Comparison of ENCODE assay signal across 9 cellular contexts in genomic region chr13:25375727-25376358, GRCh38. TPM values are rescaled to one million over a fixed set of nuclear protein-coding genes. Genes with fewer than 3 reads are reported as not detected.
A peak's percentile ranks its signal among the peaks of the same experiment; 100 is the strongest.
DNase-seq lines count a peak whose midpoint lies in the region; ATAC-seq and TF ChIP-seq lines count a peak whose summit lies in the region.
"Had no signal": no experiment of that assay in that cellular context is flagged by ENCODE, and none has a peak within 500 bp of the region (broad histone marks: within the 10 kb centered on the region; RNA-seq: fewer than 3 reads in every experiment).

No MANE protein-coding gene starts in this region.

- H3K27me3 Mint-ChIP-seq in progenitor cell of endocrine pancreas: peaks cover 47% of the 10 kb centered on the region

- no peaks in the 10 kb centered on the region for H3K9me3 Mint-ChIP-seq in progenitor cell of endocrine pancreas (ENCODE audit: low read depth)
- H3K9me3 Mint-ChIP-seq: IgD-negative memory B cell had no signal

- no peak overlapping the region for H3K27ac Mint-ChIP-seq in progenitor cell of endocrine pancreas
- H3K27ac Mint-ChIP-seq: IgD-negative memory B cell had no signal

- H3K4me1 Mint-ChIP-seq in progenitor cell of endocrine pancreas (ENCODE audit: low read depth): peaks cover 2% of the 10 kb centered on the region

- H3K36me3 Mint-ChIP-seq in progenitor cell of endocrine pancreas (ENCODE audit: insufficient read depth): no peaks in the 10 kb centered on the region

- DNase-seq in AML-193 (lab: John Stamatoyannopoulos, UW) (peak; percentile 53 to 62), GM12864 (ENCODE audit: low read depth) (no peak), NCI-H146 (lab: John Stamatoyannopoulos, UW) (peak; percentile 40), fibroblast of peridontal ligament (ENCODE audit: extremely low read depth) (peak; percentile 51), progenitor cell of endocrine pancreas (ENCODE audit: low spot score, unreplicated experiment) (peak; percentile 18), amniotic stem cell (lab: John Stamatoyannopoulos, UW) (no peak)

- no peak overlapping the region for H3K4me3 Mint-ChIP-seq in progenitor cell of endocrine pancreas (ENCODE audit: low read depth)

- peak; percentile 59 for TF ChIP-seq CTCF in GM12864 (IDR thresholded peaks at IDR 0.05; ENCODE audit: low read depth, low read length, missing control alignments)
- peak; percentile 82 for TF ChIP-seq CTCF in VCaP (conservative IDR thresholded peaks at IDR 0.05)
- TF ChIP-seq CTCF in progenitor cell of endocrine pancreas (IDR thresholded peaks at IDR 0.05; ENCODE audit: unreplicated experiment): peak; percentile 69

- ATAC-seq in GM18519 (IDR thresholded peaks at IDR 0.05; ENCODE audit: low FRiP score, unreplicated experiment): no peak

- no peak overlapping the region for H3K4me3 ChIP-seq in GM12864 (ENCODE audit: low read depth, low read length)

- no peak overlapping the region for H3K27ac ChIP-seq in VCaP

RNA-seq across cellular contexts. Expression of gene ATP8A2, which starts 4.1 kb away (rescaled TPM):
- total RNA-seq in progenitor cell of endocrine pancreas: 0.38 and 0.49 TPM in 2 replicates

Comparison
In these comparisons a context has a peak if more than half of its experiments do, and no peak if none do; other contexts are left out.
1. DNase-seq: peak in AML-193 (2 of 2), NCI-H146 (single experiment), fibroblast of peridontal ligament (single experiment) and progenitor cell of endocrine pancreas (single experiment); none in GM12864 (single experiment) and amniotic stem cell (single experiment).
2. Peak in every context shown above with its lines, with median percentiles within 50 percentile points of each other: CTCF ChIP-seq.